ENCODE assay signal across 8 cellular contexts in the genomic region with DNA sequence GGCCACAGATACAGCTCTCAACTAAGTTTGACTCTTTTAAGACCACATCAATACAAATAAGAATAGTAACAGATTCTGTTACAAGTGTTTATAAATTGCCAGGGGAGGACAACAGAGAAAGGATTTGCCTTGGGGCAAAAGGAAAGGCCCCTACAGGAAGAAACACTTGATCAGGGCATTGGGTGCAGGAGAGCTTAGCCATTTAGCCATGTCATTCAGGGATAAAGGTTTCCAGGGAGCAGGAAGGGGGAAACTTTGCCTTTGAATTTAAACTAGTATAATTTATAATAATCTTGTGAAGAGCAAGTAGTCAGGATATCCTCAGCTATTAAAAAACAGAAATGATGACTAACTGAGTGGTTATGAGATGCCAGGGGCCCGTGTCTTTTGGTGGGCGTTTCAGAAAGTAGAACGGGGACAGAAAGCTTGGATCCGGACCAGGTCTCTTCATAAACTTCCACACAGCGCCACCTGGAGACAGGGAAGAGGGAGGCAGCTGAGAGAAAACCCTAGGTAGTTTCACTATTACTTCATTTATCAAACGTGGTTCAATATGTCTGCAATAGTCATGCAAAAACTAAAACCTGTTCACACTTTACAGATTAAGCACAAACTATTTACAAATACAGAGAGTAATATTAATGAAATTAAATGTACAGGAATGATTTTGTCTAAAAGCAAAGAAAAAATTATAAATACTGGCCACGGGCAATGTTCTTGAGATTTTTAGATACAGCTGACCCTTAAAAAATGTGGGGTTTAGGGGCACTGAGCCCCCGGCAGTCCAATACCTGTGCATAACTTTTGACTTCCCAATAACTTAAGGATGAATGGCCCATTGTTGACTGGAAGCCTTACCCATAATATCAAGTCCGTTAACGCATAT. TPM values are rescaled to one million over a fixed set of nuclear protein-coding genes. Genes with fewer than 3 reads are reported as not detected.
DNase-seq lines count a peak whose midpoint lies in the region; ATAC-seq and TF ChIP-seq lines count a peak whose summit lies in the region.

No MANE protein-coding gene starts in this region.

- no peak overlapping the region for H3K4me3 ChIP-seq in Jurkat, Clone E6-1 (ENCODE audit: low read length)
- H3K4me3 ChIP-seq in Peyer's patch (peak overlapping the region in 1 of 4 donors; percentile 16), testis (no peak overlapping the region)

- TF ChIP-seq POLR2A in Peyer's patch (IDR thresholded peaks at IDR 0.05) (no peak), testis (IDR thresholded peaks at IDR 0.05) (no peak)

- peak; percentile 70 for ATAC-seq in omental fat pad (ENCODE audit: low FRiP score)

- H3K9me3 ChIP-seq in Peyer's patch (no peaks in the 10 kb centered on the region), testis (no peaks in the 10 kb centered on the region)

- no peaks in the 10 kb centered on the region for H3K4me1 ChIP-seq in Peyer's patch
- no peaks in the 10 kb centered on the region for H3K4me1 ChIP-seq in testis

- intact Hi-C loops in testis (cut with DNase I; ENCODE audit: low total_unique reads), result no loop called here

- H3K36me3 ChIP-seq in Peyer's patch, result no peaks in the 10 kb centered on the region
- H3K36me3 ChIP-seq in testis (ENCODE audit: low read depth, missing control alignments), result no peaks in the 10 kb centered on the region

- H3K27me3 ChIP-seq in Peyer's patch (no peaks in the 10 kb centered on the region), testis (no peaks in the 10 kb centered on the region)

- no peak overlapping the region for H3K27ac ChIP-seq in Peyer's patch
- no peak overlapping the region for H3K27ac ChIP-seq in testis

- DNase-seq in Caki2 (ENCODE audit: low read depth) (peak; percentile 59), Peyer's patch (peak in 2 of 3 donors; percentile 58 to 88), activated T-helper 1 cell treated with Interleukin-2 at 50 U/mL for 16 hours (ENCODE audit: low read depth) (peak; percentile 37), fibroblast of the conjunctiva (ENCODE audit: low read depth) (peak; percentile 37), omental fat pad (ENCODE audit: low spot score) (peak; percentile 47), testis (peak; percentile 80), NCI-H187 treated with DMSO at 0.1 percent for 48 hours (lab: John Stamatoyannopoulos, UW) (no peak)
- DNase-seq in Jurkat, Clone E6-1 (ENCODE audit: low read depth, low spot score), result peak; percentile 42

- 29 to 31% methylated on average over 10 of the region's 10 CpGs for WGBS in testis, 2 donors

- in situ Hi-C loops in Caki2 (cut with HindIII; ENCODE audit: low pct_unique_long_range_greater_than_20kb, low sequenced_read_pairs), result no loop called here

- TF ChIP-seq CTCF in Peyer's patch (IDR thresholded peaks at IDR 0.05), result peak; percentile 38 to 88 (median 81)
- peak in 1 of 3 donors; percentile 8 for TF ChIP-seq CTCF in omental fat pad (IDR thresholded peaks at IDR 0.05)
- peak; percentile 20 to 73 (median 72) for TF ChIP-seq CTCF in testis (IDR thresholded peaks at IDR 0.05)

RNA-seq across cellular contexts. Expression of gene SLC5A4, which starts 11.0 kb away (rescaled TPM):
- total RNA-seq in Caki2 (2014; rRNA removed; shearing (Covaris generic); ENCODE audit: low replicate concordance), result 0.10 TPM in 1 of 2 replicates, not detected in the other
- not detected for polyA plus RNA-seq in Jurkat, Clone E6-1 (2012; ENCODE audit: insufficient read depth, insufficient read length)
- total RNA-seq in Peyer's patch, result 10 to 100 TPM in 2 of 4 donors, 1 to 10 TPM in 2; 1.7 to 56.9 (median 19.0) TPM
- 1 to 10 TPM in 2 of 4 donors, under 1 TPM in 2; 0.46 to 6.5 (median 0.96) TPM for total RNA-seq in omental fat pad
- 1 to 10 TPM in 1 of 2 donors, under 1 TPM in 1; 0.93 to 1.0 TPM for total RNA-seq in testis
- polyA plus RNA-seq in testis (ENCODE audit: insufficient read depth, low read depth, low replicate concordance), result 1.1 TPM
